ENCODE assay signal across 11 cellular contexts in the genomic region with DNA sequence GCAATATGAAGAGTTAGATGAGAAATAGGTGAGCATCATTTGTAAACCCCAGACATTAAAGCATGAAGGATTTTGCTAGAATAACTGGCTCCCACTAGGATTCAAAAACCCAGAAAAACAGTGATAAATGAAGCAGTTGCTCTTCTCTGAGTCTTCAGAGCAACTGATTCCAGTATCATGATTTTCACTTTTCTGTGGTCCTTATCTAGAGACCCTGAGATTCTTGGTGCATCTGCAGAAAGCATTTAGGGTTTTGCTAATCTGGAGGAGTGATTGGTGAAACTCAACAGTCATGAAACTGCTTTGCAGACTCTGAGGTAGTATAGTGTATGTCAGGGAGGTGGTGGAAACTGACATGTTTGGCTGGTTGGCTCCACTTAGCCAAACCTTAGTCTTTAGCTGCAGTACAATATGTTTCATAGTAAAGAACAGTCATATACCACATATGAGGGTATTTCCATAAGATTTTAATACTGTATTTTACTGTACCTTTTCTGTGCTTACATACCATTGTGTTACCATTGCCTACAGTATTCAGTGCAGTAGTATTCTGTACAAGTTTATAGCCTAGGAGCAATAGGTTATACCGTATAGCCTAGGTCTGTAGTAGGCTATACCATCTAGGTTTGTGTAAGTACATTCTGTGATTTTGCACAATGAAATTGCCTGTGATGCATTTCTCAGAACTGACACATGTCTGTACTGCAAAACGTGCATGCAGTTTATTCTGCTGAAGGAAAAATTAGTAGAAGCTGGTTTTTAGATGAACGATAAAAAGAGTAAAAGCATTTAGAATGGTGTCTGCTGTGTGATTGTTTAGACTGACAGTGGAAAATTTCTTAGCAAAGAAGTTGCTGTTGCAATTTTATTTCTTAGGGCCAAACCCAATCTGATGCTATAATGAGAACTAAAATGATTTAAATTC. TPM values are rescaled to one million over a fixed set of nuclear protein-coding genes. Genes with fewer than 3 reads are reported as not detected.
DNase-seq lines count a peak whose midpoint lies in the region; ATAC-seq, FAIRE-seq and TF ChIP-seq lines count a peak whose summit lies in the region.
"Had no signal": no experiment of that assay in that cellular context is flagged by ENCODE, and none has a peak within 500 bp of the region (broad histone marks: within the 10 kb centered on the region; RNA-seq: fewer than 3 reads in every experiment).

No MANE protein-coding gene starts in this region.

- peak; percentile 50 for ATAC-seq in HG03097 (IDR thresholded peaks at IDR 0.05; ENCODE audit: low FRiP score, unreplicated experiment)

- no peaks in the 10 kb centered on the region for H3K27me3 Mint-ChIP-seq in astrocyte (ENCODE audit: low read depth, unreplicated experiment)

- no peak overlapping the region for H2AFZ ChIP-seq in astrocyte (ENCODE audit: low read depth, low read length)
- no peak overlapping the region for H2AFZ ChIP-seq in neuronal stem cell (ENCODE audit: low read length)

- DNase-seq in cardiac muscle cell (ENCODE audit: low read depth in 1 of 2, low spot score in 1 of 2), result no peak
- DNase-seq in cardiac septum (ENCODE audit: low spot score), result no peak
- DNase-seq in astrocyte (ENCODE audit: low read depth), result no peak
- DNase-seq in urothelium cell line (ENCODE audit: low spot score), result no peak
- DNase-seq in neuronal stem cell (ENCODE audit: low spot score), result no peak
- no peak for DNase-seq in globus pallidus (ENCODE audit: low spot score)
- DNase-seq in EL, result no peak
- DNase-seq: left ventricle myocardium inferior, testis had no signal

- peaks cover 89% of the 10 kb centered on the region for H3K79me2 ChIP-seq in astrocyte (ENCODE audit: insufficient read depth, low read length)

- no peak overlapping the region for H3K4ac ChIP-seq in neuronal stem cell (ENCODE audit: low read length)

- H3K9ac ChIP-seq in astrocyte (ENCODE audit: low read length), result no peak overlapping the region
- no peak overlapping the region for H3K9ac ChIP-seq in neuronal stem cell (ENCODE audit: low read depth, low read length, poor library complexity)
- H3K9ac ChIP-seq: BLaER1 had no signal

- H2BK5ac ChIP-seq in neuronal stem cell (ENCODE audit: low read length), result no peak overlapping the region

- no peaks in the 10 kb centered on the region for H3K36me3 Mint-ChIP-seq in astrocyte (ENCODE audit: low read depth, unreplicated experiment)

- H3K79me1 ChIP-seq in neuronal stem cell (ENCODE audit: low read depth, low read length), result peaks cover 2% of the 10 kb centered on the region

- H3K4me3 Mint-ChIP-seq in astrocyte (ENCODE audit: unreplicated experiment), result no peak overlapping the region

- H3K27ac Mint-ChIP-seq in astrocyte (ENCODE audit: unreplicated experiment), result no peak overlapping the region

- H3K27me3 ChIP-seq in cardiac muscle cell (no peaks in the 10 kb centered on the region), astrocyte (ENCODE audit: insufficient read depth, low read length) (no peaks in the 10 kb centered on the region), neuronal stem cell (ENCODE audit: control insufficient read depth in 3 of 3, insufficient read depth in 3 of 3, low read depth in 1 of 3, low read length in 3 of 3) (no peaks in the 10 kb centered on the region)
- H3K27me3 ChIP-seq: BLaER1, testis had no signal

- H3K18ac ChIP-seq in neuronal stem cell (ENCODE audit: low read length), result no peak overlapping the region

- H3K23ac ChIP-seq in neuronal stem cell (ENCODE audit: low read depth, low read length, poor library complexity), result no peak overlapping the region

- H2BK12ac ChIP-seq in neuronal stem cell (ENCODE audit: low read length), result no peak overlapping the region

- no peak overlapping the region for H2BK15ac ChIP-seq in neuronal stem cell (ENCODE audit: low read length)

- peaks cover 26% of the 10 kb centered on the region for H3K4me1 ChIP-seq in cardiac muscle cell (ENCODE audit: low read depth)
- H3K4me1 ChIP-seq in astrocyte (ENCODE audit: insufficient read depth, low read length), result peaks cover 10% of the 10 kb centered on the region
- peaks cover 0 to 3% of the 10 kb centered on the region in 2 donors for H3K4me1 ChIP-seq in neuronal stem cell (ENCODE audit: control insufficient read depth in 2 of 2, insufficient read depth in 1 of 2, low read depth in 1 of 2, low read length in 2 of 2)

- no peak overlapping the region for H2BK120ac ChIP-seq in neuronal stem cell (ENCODE audit: low read depth, low read length)

- H3K4me3 ChIP-seq in cardiac muscle cell, result no peak overlapping the region
- H3K4me3 ChIP-seq in astrocyte (ENCODE audit: insufficient read depth, low read depth, low read length), result no peak overlapping the region
- no peak overlapping the region for H3K4me3 ChIP-seq in neuronal stem cell (ENCODE audit: low read length in 2 of 2)
- H3K4me3 ChIP-seq: BLaER1, left ventricle myocardium inferior, testis had no signal

- no peak overlapping the region for H4K91ac ChIP-seq in neuronal stem cell (ENCODE audit: low read depth, low read length, poor library complexity)

- TF ChIP-seq CTCF in cardiac muscle cell (IDR thresholded peaks at IDR 0.05; ENCODE audit: low read depth, low read length), result no peak
- no peak for TF ChIP-seq CTCF in astrocyte (IDR thresholded peaks at IDR 0.05; ENCODE audit: insufficient read depth, low read depth, low read length)

- H3K36me3 ChIP-seq in cardiac muscle cell (no peaks in the 10 kb centered on the region), astrocyte (ENCODE audit: insufficient read depth, low read length) (no peaks in the 10 kb centered on the region), neuronal stem cell (replicated peaks in 1 of 2; ENCODE audit: control insufficient read depth in 2 of 2, insufficient read depth in 2 of 2, low read length in 2 of 2) (no peaks in the 10 kb centered on the region)
- H3K36me3 ChIP-seq: BLaER1, left ventricle myocardium inferior had no signal

- peaks cover 39% of the 10 kb centered on the region for H3K4me1 Mint-ChIP-seq in astrocyte (ENCODE audit: low read depth, unreplicated experiment)

- H4K8ac ChIP-seq in neuronal stem cell (ENCODE audit: low read depth, low read length), result no peak overlapping the region

- no peaks in the 10 kb centered on the region for H3K9me3 Mint-ChIP-seq in astrocyte (ENCODE audit: unreplicated experiment)

- H2AK5ac ChIP-seq in neuronal stem cell (ENCODE audit: low read depth, low read length), result no peak overlapping the region

- WGBS in neuronal stem cell (ENCODE audit: extremely low coverage in 2 of 2, insufficient read length in 2 of 2, insufficient replicate concordance in 1 of 2), 2 donors, result no CpG with 5 or more reads among the region's 3 CpGs

- FAIRE-seq in astrocyte (lab: Jason Lieb, UNC) (peak; percentile 20), urothelium cell line (lab: Jason Lieb, UNC) (peak; percentile 73)

- H3K4me2 ChIP-seq in astrocyte (ENCODE audit: low read length) (no peak overlapping the region), neuronal stem cell (ENCODE audit: insufficient read depth, low read length, poor library complexity, severe bottlenecking) (no peak overlapping the region)
- H3K4me2 ChIP-seq: BLaER1 had no signal

- no peak overlapping the region for H3K14ac ChIP-seq in neuronal stem cell (ENCODE audit: low read length)

- intact Hi-C loops in cardiac septum (cut with DNase I), result no loop called here

- peaks cover 27% of the 10 kb centered on the region for H4K20me1 ChIP-seq in astrocyte (ENCODE audit: insufficient read depth, low read length)

- H3K27ac ChIP-seq in cardiac muscle cell (peak overlapping the region; percentile 72), astrocyte (ENCODE audit: low read depth, low read length) (no peak overlapping the region), neuronal stem cell (replicated peaks; ENCODE audit: low read length) (no peak overlapping the region)
- H3K27ac ChIP-seq: BLaER1, left ventricle myocardium inferior, testis had no signal

- no peaks in the 10 kb centered on the region for H3K9me3 ChIP-seq in cardiac muscle cell (ENCODE audit: low read depth)
- no peaks in the 10 kb centered on the region for H3K9me3 ChIP-seq in astrocyte (ENCODE audit: insufficient read depth, low read depth, low read length)
- peaks cover 0 to 5% of the 10 kb centered on the region in 2 donors for H3K9me3 ChIP-seq in neuronal stem cell (replicated peaks in 1 of 2; ENCODE audit: control insufficient read depth in 2 of 2, insufficient read depth in 1 of 2, low read depth in 1 of 2, low read length in 2 of 2)
- H3K9me3 ChIP-seq: BLaER1, left ventricle myocardium inferior, testis had no signal

RNA-seq across cellular contexts. Expression of a gene that starts 23.8 kb away (rescaled TPM):
- total RNA-seq in cardiac muscle cell, result 39.5 and 56.2 TPM in 2 replicates
- polyA plus RNA-seq in cardiac muscle cell, result 45.5 and 46.6 TPM in 2 replicates
- 7.9 TPM for total RNA-seq in cardiac septum
- total RNA-seq in astrocyte, result 68.2 and 71.9 TPM in 2 replicates
- polyA plus RNA-seq in neuronal stem cell (2013, experiment 1 of 2), result 45.6 TPM
- 46.5 TPM for polyA plus RNA-seq in neuronal stem cell (2013, experiment 2 of 2)
